In genomic region chr19:52993342-52994178, GRCh38 we compare ENCODE assay signal across 8 cellular contexts. TPM values are rescaled to one million over a fixed set of nuclear protein-coding genes. Genes with fewer than 3 reads are reported as not detected.
DNase-seq lines count a peak whose midpoint lies in the region; ATAC-seq, FAIRE-seq and TF ChIP-seq lines count a peak whose summit lies in the region.

No MANE protein-coding gene starts in this region.

- H3K4me3 ChIP-seq in H1 (ENCODE audit: extremely low read depth in 1 of 4, insufficient read depth in 2 of 4, low read depth in 3 of 4, low read length in 4 of 4) (peak overlapping the region; percentile 40 to 62 (median 52)), mesodermal cell (ENCODE audit: extremely low read depth, insufficient read depth, low read length, poor library complexity, severe bottlenecking) (peak overlapping the region; percentile 39)

- no peak overlapping the region for H2AK5ac ChIP-seq in H1 (ENCODE audit: low read depth, low read length)

- no peak overlapping the region for H4K91ac ChIP-seq in H1 (replicated peaks; ENCODE audit: insufficient read length, low read length)

- no peaks in the 10 kb centered on the region for H3K4me1 ChIP-seq in ES-I3 (ENCODE audit: insufficient read depth, low read length)
- H3K4me1 ChIP-seq in H1 (replicated peaks in 1 of 4; ENCODE audit: control insufficient read depth in 3 of 4, insufficient read depth in 4 of 4, low read length in 3 of 4): peaks cover 0 to 10% (median 3%) of the 10 kb centered on the region in 4 experiments; a peak in 4 of 7 replicates
- H3K4me1 ChIP-seq in mesodermal cell (ENCODE audit: control insufficient read depth, insufficient read depth, low read length, poor library complexity, severe bottlenecking): no peaks in the 10 kb centered on the region

- no peaks in the 10 kb centered on the region for H3K79me2 ChIP-seq in H1 (ENCODE audit: control insufficient read depth in 1 of 2, insufficient read depth in 2 of 2, low read length in 2 of 2)

- 0 out of 2 replicates have a peak overlapping the region, but pooled peaks have one; percentile 39 for H2BK5ac ChIP-seq in H1 (ENCODE audit: low read depth, low read length)

- H3K56ac ChIP-seq in H1 (replicated peaks; ENCODE audit: insufficient read length, low read depth, low read length): peak overlapping the region; percentile 69

- no peaks in the 10 kb centered on the region for H4K20me1 ChIP-seq in H1 (replicated peaks in 1 of 2; ENCODE audit: control insufficient read depth in 1 of 2, insufficient read depth in 2 of 2, low read length in 2 of 2)

- H3K9ac ChIP-seq in ES-I3 (ENCODE audit: low read depth, low read length) (peak overlapping the region; percentile 76; the same call in 1 of the 2 replicates), H1 (replicated peaks in 1 of 4; ENCODE audit: extremely low read depth in 1 of 4, low read depth in 3 of 4, low read length in 3 of 4) (peak overlapping the region in 1 of 4 experiments; percentile 67; a peak in 2 of 7 replicates)

- WGBS in H1 (ENCODE audit: extremely low coverage in 1 of 2, insufficient coverage in 1 of 2, insufficient read length in 1 of 2, insufficient replicate concordance in 2 of 2, low coverage in 1 of 2, low lambda C conversion rate in 2 of 2, missing lambda C conversion rate in 1 of 2), 2 experiments: 5% methylated on average over 20 of the region's 50 CpGs; no CpG with 5 or more reads in 1 of the 2 experiments
- WGBS in mesodermal cell (ENCODE audit: insufficient coverage in 2 of 2), 2 experiments: 15 to 22% methylated on average over 16 of the region's 50 CpGs

- no peak overlapping the region for H3K4ac ChIP-seq in H1 (replicated peaks; ENCODE audit: insufficient read length, low read depth, low read length)

- DNase-seq in NCI-H69 (lab: John Stamatoyannopoulos, UW) (peak; percentile 89), H1 (ENCODE audit: low read depth in 1 of 2, low spot score in 2 of 2) (peak in 1 of 2 experiments; percentile 95), NCI-H1436 (lab: John Stamatoyannopoulos, UW) (no peak)
- DNase-seq in activated CD8-positive, alpha-beta memory T cell treated with anti-CD3 and anti-CD28 coated beads, Interleukin-2, amount 50 U/mL, for 24 hours (ENCODE audit: extremely low read depth): peak; percentile 33
- DNase-seq in stimulated activated CD8-positive, alpha-beta memory T cell treated with anti-CD3 and anti-CD28 coated beads, Interleukin-12 subunit alpha, Interleukin-12 subunit beta, amount 100 ng/mL, for 1 hour (ENCODE audit: low read depth): peak; percentile 63

- no peak for FAIRE-seq in H1 (lab: Jason Lieb, UNC)

- H3K36me3 ChIP-seq in ES-I3 (ENCODE audit: insufficient read depth, low read length) (no peaks in the 10 kb centered on the region; the same call in 1 of the 2 replicates), H1 (ENCODE audit: control insufficient read depth in 2 of 4, insufficient read depth in 4 of 4, low read length in 3 of 4) (no peaks in the 10 kb centered on the region), mesodermal cell (ENCODE audit: control insufficient read depth, insufficient read depth, low read length) (peaks cover 6% of the 10 kb centered on the region)

- no peak for TF ChIP-seq EP300 in H1 (IDR thresholded peaks at IDR 0.05; ENCODE audit: borderline replicate concordance in 1 of 2, low read depth in 2 of 2, low read length in 2 of 2)

- peaks cover 9% of the 10 kb centered on the region for H3K23me2 ChIP-seq in H1 (ENCODE audit: low read depth, low read length)

- peak overlapping the region; percentile 60; the same call in 1 of the 2 replicates for H3K18ac ChIP-seq in H1 (ENCODE audit: extremely low read depth, low read length)

- peak; percentile 22 to 76 (median 52) for TF ChIP-seq CTCF in H1 (IDR thresholded peaks at IDR 0.05; ENCODE audit: control extremely low read depth in 1 of 3, insufficient read depth in 1 of 3, low read depth in 1 of 3, low read length in 3 of 3)

- H4K5ac ChIP-seq in H1 (ENCODE audit: insufficient read length, low read depth, low read length): no peak overlapping the region

- no peak overlapping the region; the same call in none of the 2 replicates for H4K8ac ChIP-seq in H1 (ENCODE audit: extremely low read depth, insufficient read depth, low read length)

- POLR2A ChIA-PET in H1 (lab: Charles Lee; ENCODE audit: partially characterized antibody): interaction anchor here (0.6 to 1.3 kb wide), 5 partner anchors 10 to 202 kb away, joined by 3 read pairs; no protein-coding TSS in a partner anchor

- no peak overlapping the region for H2BK20ac ChIP-seq in H1 (ENCODE audit: low read length)

- no peak for TF ChIP-seq POLR2A in H1 (IDR thresholded peaks at IDR 0.05; ENCODE audit: control extremely low read depth in 1 of 2, low read depth in 2 of 2, low read length in 2 of 2)

- H2BK120ac ChIP-seq in H1 (replicated peaks; ENCODE audit: low read depth, low read length): no peak overlapping the region

- H3K79me1 ChIP-seq in H1 (ENCODE audit: low read depth, low read length): no peaks in the 10 kb centered on the region

- TF ChIP-seq RAD21 in H1 (IDR thresholded peaks at IDR 0.05 in 1 of 2, conservative IDR thresholded peaks at IDR 0.05 in 1 of 2; ENCODE audit: low read depth in 2 of 2, low read length in 2 of 2): peak; percentile 21 to 47; a peak in 3 of 4 replicates

- H3K27me3 ChIP-seq in H1 (replicated peaks in 1 of 4; ENCODE audit: control insufficient read depth in 3 of 4, extremely low read depth in 1 of 4, insufficient read depth in 3 of 4, low read length in 3 of 4): peaks cover 5 to 18% (median 14%) of the 10 kb centered on the region in 4 experiments

- no peak overlapping the region for H3K27ac ChIP-seq in H1 (ENCODE audit: low read depth, low read length)
- peak overlapping the region; percentile 77 for H3K27ac ChIP-seq in mesodermal cell (ENCODE audit: low read depth, low read length, severe bottlenecking)

- ATAC-seq in GM21825 (IDR thresholded peaks at IDR 0.05; ENCODE audit: unreplicated experiment): no peak

- H2BK15ac ChIP-seq in H1 (ENCODE audit: low read length): no peak overlapping the region

- peak overlapping the region; percentile 91; the same call in 1 of the 2 replicates for H2AFZ ChIP-seq in H1 (ENCODE audit: low read length)

- peak overlapping the region; percentile 66 to 81 for H3K4me2 ChIP-seq in H1 (ENCODE audit: insufficient read depth in 1 of 2, low read depth in 2 of 2, low read length in 2 of 2)

- no peaks in the 10 kb centered on the region for H3K9me3 ChIP-seq in ES-I3 (ENCODE audit: control insufficient read depth, insufficient read depth, low read length)
- no peaks in the 10 kb centered on the region; a peak in 1 of 4 replicates for H3K9me3 ChIP-seq in H1 (ENCODE audit: insufficient read depth in 2 of 2, low read depth in 1 of 2, low read length in 1 of 2)
- peaks cover 14% of the 10 kb centered on the region for H3K9me3 ChIP-seq in mesodermal cell (ENCODE audit: control insufficient read depth, low read length)

- CTCF ChIA-PET in H1 (lab: Charles Lee; ENCODE audit: partially characterized antibody): interaction anchor here (0.6 to 2.1 kb wide), 21 partner anchors 9 to 216 kb away, joined by 3 to 14 read pairs (median 4); partner anchors contain the start of gene ZNF816

- no peak overlapping the region for H3K14ac ChIP-seq in H1 (ENCODE audit: insufficient read length)

- H2BK12ac ChIP-seq in H1 (ENCODE audit: low read depth, low read length): 0 out of 2 replicates have a peak overlapping the region, but pooled peaks have one; percentile 33

- H3K23ac ChIP-seq in H1 (ENCODE audit: insufficient read length): no peak overlapping the region

TF ChIP-seq in H1, 55 proteins besides CTCF, POLR2A, EP300 and RAD21 (continues in another document):
- peak; percentile 52; the same call in 1 of the 2 replicates for TF ChIP-seq TAF1 (IDR thresholded peaks at IDR 0.05; ENCODE audit: low read depth, low read length)
- no peak for TF ChIP-seq GABPA (IDR thresholded peaks at IDR 0.05; ENCODE audit: borderline replicate concordance, insufficient read depth, low read length)
- no peak for TF ChIP-seq SP1 (IDR thresholded peaks at IDR 0.05; ENCODE audit: low read depth, low read length)
- TF ChIP-seq BRCA1 (IDR thresholded peaks at IDR 0.05; ENCODE audit: low read depth, low read length): no peak

RNA-seq across cellular contexts. Expression of gene ERVV-1, which starts 20.2 kb away (rescaled TPM):
- total RNA-seq in H1 (2021; fragmentation: NEBNext Ultra II Directional; extraction: Animal tissue kit (Norgen Biotek cat#: 25700)): not detected in 2 replicates
- polyA plus RNA-seq in H1 (2011; rRNA removed): not detected in 2 replicates
- not detected for polyA plus RNA-seq in H1 (2011; cell fraction: cytosol; rRNA removed)
- polyA plus RNA-seq in H1 (2011; cell fraction: nucleus; rRNA removed): not detected
- polyA plus RNA-seq in H1 (2012, experiment 1 of 2): not detected in 4 replicates
- polyA plus RNA-seq in H1 (2012, experiment 2 of 2): not detected
- 0.02 TPM for polyA plus RNA-seq in H1 (2013, experiment 1 of 2)
- polyA plus RNA-seq in H1 (2013, experiment 2 of 2): not detected
- polyA minus RNA-seq in H1 (2011; rRNA and poly(A)+ RNA removed): not detected in 2 replicates
- not detected for polyA minus RNA-seq in H1 (2011; cell fraction: cytosol; rRNA and poly(A)+ RNA removed)
- polyA minus RNA-seq in H1 (2011; cell fraction: nucleus; rRNA and poly(A)+ RNA removed): not detected
- polyA plus RNA-seq in mesodermal cell (2013, experiment 1 of 2): not detected
- polyA plus RNA-seq in mesodermal cell (2013, experiment 2 of 2): not detected

RNA-seq across cellular contexts. Expression of gene ZNF816, which starts 30.9 kb away (rescaled TPM):
- total RNA-seq in H1 (2021; fragmentation: NEBNext Ultra II Directional; extraction: Animal tissue kit (Norgen Biotek cat#: 25700)): 12.2 and 13.2 TPM in 2 replicates
- 2.4 and 2.7 TPM in 2 replicates for polyA plus RNA-seq in H1 (2011; rRNA removed)
- polyA plus RNA-seq in H1 (2011; cell fraction: cytosol; rRNA removed): 4.5 TPM
- polyA plus RNA-seq in H1 (2011; cell fraction: nucleus; rRNA removed): 2.7 TPM
- 4.8 to 10.1 TPM (median 5.3 TPM) in 4 replicates for polyA plus RNA-seq in H1 (2012, experiment 1 of 2)
- polyA plus RNA-seq in H1 (2012, experiment 2 of 2): 1.4 TPM
- polyA plus RNA-seq in H1 (2013, experiment 1 of 2): 7.3 TPM
- 6.4 TPM for polyA plus RNA-seq in H1 (2013, experiment 2 of 2)
- 12.2 and 21.9 TPM in 2 replicates for polyA minus RNA-seq in H1 (2011; rRNA and poly(A)+ RNA removed)
- 12.7 TPM for polyA minus RNA-seq in H1 (2011; cell fraction: cytosol; rRNA and poly(A)+ RNA removed)
- polyA minus RNA-seq in H1 (2011; cell fraction: nucleus; rRNA and poly(A)+ RNA removed): 19.6 TPM
- polyA plus RNA-seq in mesodermal cell (2013, experiment 1 of 2): 8.4 TPM
- 11.6 TPM for polyA plus RNA-seq in mesodermal cell (2013, experiment 2 of 2)

RNA-seq across cellular contexts. Expression of gene ERVV-2, which starts 51.0 kb away (rescaled TPM):
- not detected in 2 replicates for total RNA-seq in H1 (2021; fragmentation: NEBNext Ultra II Directional; extraction: Animal tissue kit (Norgen Biotek cat#: 25700))
- 0.03 TPM in 1 of 2 replicates, not detected in the other for polyA plus RNA-seq in H1 (2011; rRNA removed)
- 0.04 TPM for polyA plus RNA-seq in H1 (2011; cell fraction: cytosol; rRNA removed)
- polyA plus RNA-seq in H1 (2011; cell fraction: nucleus; rRNA removed): not detected
- polyA plus RNA-seq in H1 (2012, experiment 1 of 2): not detected in 4 replicates
- polyA plus RNA-seq in H1 (2012, experiment 2 of 2): not detected
- polyA plus RNA-seq in H1 (2013, experiment 1 of 2): 0.08 TPM
- 0.07 TPM for polyA plus RNA-seq in H1 (2013, experiment 2 of 2)
- not detected in 2 replicates for polyA minus RNA-seq in H1 (2011; rRNA and poly(A)+ RNA removed)
- not detected for polyA minus RNA-seq in H1 (2011; cell fraction: cytosol; rRNA and poly(A)+ RNA removed)
- not detected for polyA minus RNA-seq in H1 (2011; cell fraction: nucleus; rRNA and poly(A)+ RNA removed)
- polyA plus RNA-seq in mesodermal cell (2013, experiment 1 of 2): not detected
- polyA plus RNA-seq in mesodermal cell (2013, experiment 2 of 2): not detected
